8 cellular contexts compared by ENCODE assay signal in genomic region chr7:98617051-98617959, GRCh38. TPM values are rescaled to one million over a fixed set of nuclear protein-coding genes. Genes with fewer than 3 reads are reported as not detected.
DNase-seq lines count a peak whose midpoint lies in the region; ATAC-seq and TF ChIP-seq lines count a peak whose summit lies in the region.

Gene NPTX2 (plus strand): TSS chr7:98617285. CDS start chr7:98617462, 177 bp downstream.

- H3K36me3 ChIP-seq in subcutaneous abdominal adipose tissue (ENCODE audit: control insufficient read depth in 5 of 5, insufficient read depth in 5 of 5, low read length in 5 of 5) = no peaks in the 10 kb centered on the region
- H3K36me3 ChIP-seq in naive thymus-derived CD4-positive, alpha-beta T cell (ENCODE audit: control insufficient read depth in 2 of 3, insufficient read depth in 3 of 3, low read length in 3 of 3) = no peaks in the 10 kb centered on the region

- CTCF ChIA-PET in naive thymus-derived CD4-positive, alpha-beta T cell (lab: Charles Lee) = no interaction called here

- TF ChIP-seq CTCF in LNCaP clone FGC (IDR thresholded peaks at IDR 0.05; ENCODE audit: control insufficient read depth, extremely low read depth, insufficient read depth) = peak; percentile 80
- TF ChIP-seq CTCF in astrocyte of the cerebellum (IDR thresholded peaks at IDR 0.05; ENCODE audit: low read depth, low read length, missing control alignments) = no peak

- peaks cover 0 to 9% (median 0%) of the 10 kb centered on the region in 11 donors for H3K9me3 Mint-ChIP-seq in naive thymus-derived CD4-positive, alpha-beta T cell

- H3K4me1 Mint-ChIP-seq in naive thymus-derived CD4-positive, alpha-beta T cell = peaks cover 0 to 14% (median 4%) of the 10 kb centered on the region in 7 donors

- H3K27ac Mint-ChIP-seq in naive thymus-derived CD4-positive, alpha-beta T cell = no peak within 1 kb of the TSS

- peak; percentile 62 for DNase-seq in AG08395 (ENCODE audit: low spot score)
- peak; percentile 8 for DNase-seq in LNCaP clone FGC (ENCODE audit: low read depth)
- no peak for DNase-seq in astrocyte of the cerebellum (ENCODE audit: low read depth)
- DNase-seq in kidney tubule cell (ENCODE audit: low spot score) = peak; percentile 36
- DNase-seq in NCI-H1694 (lab: John Stamatoyannopoulos, UW) = no peak
- DNase-seq in T-helper 1 cell = no peak
- DNase-seq in naive thymus-derived CD4-positive, alpha-beta T cell = no peak

- in situ Hi-C loops in astrocyte of the cerebellum (cut with HindIII; ENCODE audit: low sequenced_read_pairs) = no loop called here

- ATAC-seq in naive thymus-derived CD4-positive, alpha-beta T cell = no peak

- H3K36me3 Mint-ChIP-seq in naive thymus-derived CD4-positive, alpha-beta T cell = no peaks in the 10 kb centered on the region

- peaks cover 0 to 4% (median 3%) of the 10 kb centered on the region in 5 donors for H3K9me3 ChIP-seq in subcutaneous abdominal adipose tissue (ENCODE audit: control insufficient read depth in 5 of 5, low read length in 5 of 5)
- peaks cover 0 to 5% (median 0%) of the 10 kb centered on the region in 3 experiments for H3K9me3 ChIP-seq in naive thymus-derived CD4-positive, alpha-beta T cell (ENCODE audit: control insufficient read depth in 2 of 3, low read length in 3 of 3)

- peaks cover 50 to 62% (median 57%) of the 10 kb centered on the region in 5 donors for H3K27me3 Mint-ChIP-seq in naive thymus-derived CD4-positive, alpha-beta T cell

- peaks cover 0 to 17% (median 6%) of the 10 kb centered on the region in 5 donors for H3K4me1 ChIP-seq in subcutaneous abdominal adipose tissue (ENCODE audit: control insufficient read depth in 5 of 5, insufficient read depth in 5 of 5, low read length in 5 of 5)
- H3K4me1 ChIP-seq in naive thymus-derived CD4-positive, alpha-beta T cell (ENCODE audit: control insufficient read depth in 2 of 2, insufficient read depth in 2 of 2, low read length in 2 of 2) = no peaks in the 10 kb centered on the region

- H3K4me3 Mint-ChIP-seq in naive thymus-derived CD4-positive, alpha-beta T cell = peak within 1 kb of the TSS in 4 of 10 donors; percentile 30 to 60 (median 38)

- intact Hi-C loops in naive thymus-derived CD4-positive, alpha-beta T cell (cut with micrococcal nuclease) = no loop called here

- no peak within 1 kb of the TSS for H3K9ac ChIP-seq in subcutaneous abdominal adipose tissue (ENCODE audit: low read length in 5 of 5)

- H3K4me3 ChIP-seq in LNCaP clone FGC (ENCODE audit: low read depth, low read length) = peak within 1 kb of the TSS; percentile 7; the same call in 1 of the 2 replicates
- peak within 1 kb of the TSS; percentile 13 for H3K4me3 ChIP-seq in astrocyte of the cerebellum (ENCODE audit: low read depth, low read length)
- H3K4me3 ChIP-seq in subcutaneous abdominal adipose tissue (ENCODE audit: low read depth in 1 of 5, low read length in 5 of 5) = peak within 1 kb of the TSS in 3 of 5 donors; percentile 22 to 31 (median 30)
- no peak within 1 kb of the TSS for H3K4me3 ChIP-seq in naive thymus-derived CD4-positive, alpha-beta T cell (ENCODE audit: low read length)

- H3K27me3 ChIP-seq in subcutaneous abdominal adipose tissue (ENCODE audit: control insufficient read depth in 5 of 5, insufficient read depth in 4 of 5, low read length in 5 of 5) = peaks cover 14 to 57% (median 41%) of the 10 kb centered on the region in 5 donors
- peaks cover 0 to 4% of the 10 kb centered on the region in 2 donors for H3K27me3 ChIP-seq in naive thymus-derived CD4-positive, alpha-beta T cell (ENCODE audit: control insufficient read depth in 2 of 2, insufficient read depth in 2 of 2, low read length in 2 of 2)

- POLR2A ChIA-PET in naive thymus-derived CD4-positive, alpha-beta T cell (lab: Charles Lee) = no interaction called here

- H3K27ac ChIP-seq in subcutaneous abdominal adipose tissue (ENCODE audit: low read depth, low read length) = no peak within 1 kb of the TSS
- no peak within 1 kb of the TSS for H3K27ac ChIP-seq in naive thymus-derived CD4-positive, alpha-beta T cell (ENCODE audit: low read depth, low read length)

RNA-seq across cellular contexts. Expression of gene NPTX2, which starts in this region (rescaled TPM):
- under 1 TPM in 3 of 5 experiments, not detected in 2; 0.07 to 0.22 (median 0.19) TPM for total RNA-seq in naive thymus-derived CD4-positive, alpha-beta T cell
- not detected for polyA plus RNA-seq in naive thymus-derived CD4-positive, alpha-beta T cell

Comparison
In these comparisons a context has a peak if more than half of its experiments do, and no peak if none do; other contexts are left out.
1. DNase-seq: peak in AG08395 (single experiment), LNCaP clone FGC (single experiment) and kidney tubule cell (single experiment); none in astrocyte of the cerebellum (single experiment), NCI-H1694 (single experiment), T-helper 1 cell (0 of 5) and naive thymus-derived CD4-positive, alpha-beta T cell (0 of 9).